17 cellular contexts compared by ENCODE assay signal in genomic region chr9:133826289-133827085, GRCh38.
DNase-seq lines count a peak whose midpoint lies in the region; ATAC-seq and TF ChIP-seq lines count a peak whose summit lies in the region.
"Had no signal": no experiment of that assay in that cellular context is flagged by ENCODE, and none has a peak within 500 bp of the region (broad histone marks: within the 10 kb centered on the region; RNA-seq: fewer than 3 reads in every experiment).

No MANE protein-coding gene starts in this region.

- H3K9me3 Mint-ChIP-seq in glutamatergic neuron (ENCODE audit: unreplicated experiment) = peaks cover 54% of the 10 kb centered on the region
- no peaks in the 10 kb centered on the region for H3K9me3 Mint-ChIP-seq in activated CD8-positive, alpha-beta T cell treated with anti-CD3 and anti-CD28 coated beads for 36 hours
- H3K9me3 Mint-ChIP-seq: activated naive CD4-positive, alpha-beta T cell treated with anti-CD3 and anti-CD28 coated beads, Interleukin-2, amount 10 ng/mL, durations not matched to agents 7 days and 5 days had no signal

- H3K4me3 Mint-ChIP-seq in glutamatergic neuron (ENCODE audit: unreplicated experiment) = peak overlapping the region; percentile 67
- no peak overlapping the region for H3K4me3 Mint-ChIP-seq in activated CD8-positive, alpha-beta T cell treated with anti-CD3 and anti-CD28 coated beads for 36 hours
- H3K4me3 Mint-ChIP-seq: activated naive CD4-positive, alpha-beta T cell treated with anti-CD3 and anti-CD28 coated beads, Interleukin-2, amount 10 ng/mL, durations not matched to agents 7 days and 5 days had no signal

- no peak overlapping the region for H3K4me3 ChIP-seq in H7 (ENCODE audit: insufficient read depth, low read depth, low read length)
- H3K4me3 ChIP-seq: Peyer's patch had no signal

- intact Hi-C loops in activated CD8-positive, alpha-beta T cell treated with anti-CD3 and anti-CD28 coated beads for 36 hours (cut with micrococcal nuclease) = no loop called here

- ATAC-seq in HG03439 (IDR thresholded peaks at IDR 0.05; ENCODE audit: unreplicated experiment) = no peak
- ATAC-seq in HG03378 (IDR thresholded peaks at IDR 0.05; ENCODE audit: unreplicated experiment) = no peak
- no peak for ATAC-seq in activated CD8-positive, alpha-beta T cell treated with anti-CD3 and anti-CD28 coated beads for 36 hours
- ATAC-seq: foreskin keratinocyte had no signal

- CTCF ChIA-PET in activated CD8-positive, alpha-beta T cell treated with anti-CD3 and anti-CD28 coated beads for 36 hours (lab: Charles Lee) = no interaction called here

- H3K36me3 ChIP-seq in H7 (replicated peaks; ENCODE audit: control insufficient read depth, insufficient read depth, low read length) = no peaks in the 10 kb centered on the region
- H3K36me3 ChIP-seq: Peyer's patch had no signal

- TF ChIP-seq CTCF in glutamatergic neuron (IDR thresholded peaks at IDR 0.05; ENCODE audit: partially characterized antibody, unreplicated experiment) = no peak
- no peak for TF ChIP-seq CTCF in activated CD8-positive, alpha-beta T cell treated with anti-CD3 and anti-CD28 coated beads for 36 hours (IDR thresholded peaks at IDR 0.05)

- DNase-seq in H7 = peak; percentile 76
- DNase-seq in NCI-H2171 treated with DMSO at 0.1 percent for 48 hours (lab: John Stamatoyannopoulos, UW) = peak; percentile 46
- DNase-seq in glutamatergic neuron = peak; percentile 68
- DNase-seq in retina = peak; percentile 57
- no peak for DNase-seq in activated CD8-positive, alpha-beta T cell treated with anti-CD3 and anti-CD28 coated beads for 36 hours
- no peak for DNase-seq in COR-L47 (lab: John Stamatoyannopoulos, UW)
- DNase-seq: activated naive CD4-positive, alpha-beta T cell treated with anti-CD3 and anti-CD28 coated beads, Interleukin-2, amount 10 ng/mL, durations not matched to agents 7 days and 5 days; activated T-cell treated with anti-CD3 and anti-CD28 coated beads for 4 hours; Calu3; foreskin keratinocyte; NCI-H1105; NCI-H774; occipital lobe; Peyer's patch; SW 1271 had no signal

- H3K36me3 Mint-ChIP-seq in glutamatergic neuron (ENCODE audit: unreplicated experiment) = peaks cover 5% of the 10 kb centered on the region
- H3K36me3 Mint-ChIP-seq in activated CD8-positive, alpha-beta T cell treated with anti-CD3 and anti-CD28 coated beads for 36 hours (ENCODE audit: low read depth) = no peaks in the 10 kb centered on the region
- H3K36me3 Mint-ChIP-seq: activated naive CD4-positive, alpha-beta T cell treated with anti-CD3 and anti-CD28 coated beads, Interleukin-2, amount 10 ng/mL, durations not matched to agents 7 days and 5 days had no signal

- POLR2A ChIA-PET in activated CD8-positive, alpha-beta T cell treated with anti-CD3 and anti-CD28 coated beads for 36 hours (lab: Charles Lee) = interaction anchor here (1.1 kb wide), 1 partner anchor 26 kb away, joined by 3 read pairs; no protein-coding TSS in a partner anchor

- peaks cover 64% of the 10 kb centered on the region for H3K4me1 Mint-ChIP-seq in glutamatergic neuron (ENCODE audit: low read depth, unreplicated experiment)
- H3K4me1 Mint-ChIP-seq in activated CD8-positive, alpha-beta T cell treated with anti-CD3 and anti-CD28 coated beads for 36 hours (ENCODE audit: low read depth) = no peaks in the 10 kb centered on the region
- H3K4me1 Mint-ChIP-seq: activated naive CD4-positive, alpha-beta T cell treated with anti-CD3 and anti-CD28 coated beads, Interleukin-2, amount 10 ng/mL, durations not matched to agents 7 days and 5 days had no signal

- no peaks in the 10 kb centered on the region for H3K27me3 ChIP-seq in H7 (ENCODE audit: control insufficient read depth, insufficient read depth, low read length)
- H3K27me3 ChIP-seq: foreskin keratinocyte, Peyer's patch had no signal

- H3K27me3 Mint-ChIP-seq in glutamatergic neuron (ENCODE audit: unreplicated experiment) = peaks cover 47% of the 10 kb centered on the region
- no peaks in the 10 kb centered on the region for H3K27me3 Mint-ChIP-seq in activated CD8-positive, alpha-beta T cell treated with anti-CD3 and anti-CD28 coated beads for 36 hours
- H3K27me3 Mint-ChIP-seq: activated naive CD4-positive, alpha-beta T cell treated with anti-CD3 and anti-CD28 coated beads, Interleukin-2, amount 10 ng/mL, durations not matched to agents 7 days and 5 days had no signal

- peak overlapping the region; percentile 97 for H3K27ac Mint-ChIP-seq in glutamatergic neuron (ENCODE audit: unreplicated experiment)
- no peak overlapping the region for H3K27ac Mint-ChIP-seq in activated CD8-positive, alpha-beta T cell treated with anti-CD3 and anti-CD28 coated beads for 36 hours
- H3K27ac Mint-ChIP-seq: activated naive CD4-positive, alpha-beta T cell treated with anti-CD3 and anti-CD28 coated beads, Interleukin-2, amount 10 ng/mL, durations not matched to agents 7 days and 5 days had no signal

Comparison
In these comparisons a context has a peak if more than half of its experiments do, and no peak if none do; other contexts are left out.
1. DNase-seq: peak in H7 (single experiment), NCI-H2171 treated with DMSO at 0.1 percent for 48 hours (single experiment), glutamatergic neuron (single experiment) and retina (single experiment); none in activated CD8-positive, alpha-beta T cell treated with anti-CD3 and anti-CD28 coated beads for 36 hours (single experiment) and COR-L47 (single experiment).